Comparison of ENCODE assay signal across 2 cellular contexts in genomic region chr11:67490727-67491065, GRCh38.
TF ChIP-seq lines count a peak whose summit lies in the region.

No MANE protein-coding gene starts in this region.

TF ChIP-seq in HEK293, 187 proteins besides CTCF, POLR2A, EP300 and RAD21:
- TF ChIP-seq, protein P1, sequence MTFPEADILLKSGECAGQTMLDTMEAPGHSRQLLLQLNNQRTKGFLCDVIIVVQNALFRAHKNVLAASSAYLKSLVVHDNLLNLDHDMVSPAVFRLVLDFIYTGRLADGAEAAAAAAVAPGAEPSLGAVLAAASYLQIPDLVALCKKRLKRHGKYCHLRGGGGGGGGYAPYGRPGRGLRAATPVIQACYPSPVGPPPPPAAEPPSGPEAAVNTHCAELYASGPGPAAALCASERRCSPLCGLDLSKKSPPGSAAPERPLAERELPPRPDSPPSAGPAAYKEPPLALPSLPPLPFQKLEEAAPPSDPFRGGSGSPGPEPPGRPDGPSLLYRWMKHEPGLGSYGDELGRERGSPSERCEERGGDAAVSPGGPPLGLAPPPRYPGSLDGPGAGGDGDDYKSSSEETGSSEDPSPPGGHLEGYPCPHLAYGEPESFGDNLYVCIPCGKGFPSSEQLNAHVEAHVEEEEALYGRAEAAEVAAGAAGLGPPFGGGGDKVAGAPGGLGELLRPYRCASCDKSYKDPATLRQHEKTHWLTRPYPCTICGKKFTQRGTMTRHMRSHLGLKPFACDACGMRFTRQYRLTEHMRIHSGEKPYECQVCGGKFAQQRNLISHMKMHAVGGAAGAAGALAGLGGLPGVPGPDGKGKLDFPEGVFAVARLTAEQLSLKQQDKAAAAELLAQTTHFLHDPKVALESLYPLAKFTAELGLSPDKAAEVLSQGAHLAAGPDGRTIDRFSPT (tag by site-specific recombination; IDR thresholded peaks at IDR 0.05) = 0 out of 2 replicates have a peak, but pooled peaks have one; percentile 12
- TF ChIP-seq PRDM4 (tag by site-specific recombination; IDR thresholded peaks at IDR 0.05) (no peak), TSHZ1 (tag by site-specific recombination; IDR thresholded peaks at IDR 0.05; ENCODE audit: borderline replicate concordance) (no peak)

TF ChIP-seq in GM12878, 131 proteins besides CTCF, POLR2A, EP300 and RAD21:
- TF ChIP-seq ZBTB4 (CRISPR knock-in tag; IDR thresholded peaks at IDR 0.05) (no peak), IRF3 (IDR thresholded peaks at IDR 0.05) (no peak), MTA2 (IDR thresholded peaks at IDR 0.05; ENCODE audit: low read depth) (no peak), YY1 (IDR thresholded peaks at IDR 0.05; ENCODE audit: low read depth, low read length) (no peak), PKNOX1 (IDR thresholded peaks at IDR 0.05) (no peak), CBX3 (IDR thresholded peaks at IDR 0.05; ENCODE audit: borderline replicate concordance, low read depth) (no peak), ZNF622 (IDR thresholded peaks at IDR 0.05) (no peak), POU2F2 (IDR thresholded peaks at IDR 0.05; ENCODE audit: borderline replicate concordance, low read depth, low read length) (no peak), MLLT1 (IDR thresholded peaks at IDR 0.05) (no peak)
- TF ChIP-seq, protein P2, sequence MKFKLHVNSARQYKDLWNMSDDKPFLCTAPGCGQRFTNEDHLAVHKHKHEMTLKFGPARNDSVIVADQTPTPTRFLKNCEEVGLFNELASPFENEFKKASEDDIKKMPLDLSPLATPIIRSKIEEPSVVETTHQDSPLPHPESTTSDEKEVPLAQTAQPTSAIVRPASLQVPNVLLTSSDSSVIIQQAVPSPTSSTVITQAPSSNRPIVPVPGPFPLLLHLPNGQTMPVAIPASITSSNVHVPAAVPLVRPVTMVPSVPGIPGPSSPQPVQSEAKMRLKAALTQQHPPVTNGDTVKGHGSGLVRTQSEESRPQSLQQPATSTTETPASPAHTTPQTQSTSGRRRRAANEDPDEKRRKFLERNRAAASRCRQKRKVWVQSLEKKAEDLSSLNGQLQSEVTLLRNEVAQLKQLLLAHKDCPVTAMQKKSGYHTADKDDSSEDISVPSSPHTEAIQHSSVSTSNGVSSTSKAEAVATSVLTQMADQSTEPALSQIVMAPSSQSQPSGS (IDR thresholded peaks at IDR 0.05; ENCODE audit: low read length) = no peak
- TF ChIP-seq, protein P3, sequence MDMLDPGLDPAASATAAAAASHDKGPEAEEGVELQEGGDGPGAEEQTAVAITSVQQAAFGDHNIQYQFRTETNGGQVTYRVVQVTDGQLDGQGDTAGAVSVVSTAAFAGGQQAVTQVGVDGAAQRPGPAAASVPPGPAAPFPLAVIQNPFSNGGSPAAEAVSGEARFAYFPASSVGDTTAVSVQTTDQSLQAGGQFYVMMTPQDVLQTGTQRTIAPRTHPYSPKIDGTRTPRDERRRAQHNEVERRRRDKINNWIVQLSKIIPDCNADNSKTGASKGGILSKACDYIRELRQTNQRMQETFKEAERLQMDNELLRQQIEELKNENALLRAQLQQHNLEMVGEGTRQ (IDR thresholded peaks at IDR 0.05; ENCODE audit: borderline replicate concordance, low read depth, low read length) = no peak
